Comparison of ENCODE assay signal across 16 cellular contexts in the genomic region with DNA sequence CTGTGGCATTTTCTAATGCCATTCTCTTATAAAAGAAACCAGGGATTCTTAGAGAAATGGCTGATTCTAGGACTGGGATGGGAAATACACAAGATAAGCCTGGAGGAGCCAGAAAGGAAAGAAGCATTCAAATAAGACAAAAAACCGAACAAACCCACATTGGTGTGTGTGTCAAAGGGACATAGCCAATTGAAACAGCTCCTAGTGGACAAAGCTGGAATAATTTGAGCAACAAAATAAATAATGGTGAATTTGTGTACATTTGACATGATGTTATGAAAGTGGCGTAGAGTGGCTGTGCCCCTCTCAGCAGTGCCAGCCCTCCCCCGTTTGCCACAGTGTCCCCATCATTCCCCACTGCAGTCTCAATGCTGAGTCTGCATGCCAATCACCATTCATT. TPM values are rescaled to one million over a fixed set of nuclear protein-coding genes. Genes with fewer than 3 reads are reported as not detected.
A peak's percentile ranks its signal among the peaks of the same experiment; 100 is the strongest.
DNase-seq lines count a peak whose midpoint lies in the region; ATAC-seq, FAIRE-seq and TF ChIP-seq lines count a peak whose summit lies in the region.
"Had no signal": no experiment of that assay in that cellular context is flagged by ENCODE, and none has a peak within 500 bp of the region (broad histone marks: within the 10 kb centered on the region; RNA-seq: fewer than 3 reads in every experiment).

No MANE protein-coding gene starts in this region.

- TF ChIP-seq CTCF in bronchial epithelial cell (IDR thresholded peaks at IDR 0.05; ENCODE audit: insufficient read depth, low read length, severe bottlenecking) (peak; percentile 29), progenitor cell of endocrine pancreas (IDR thresholded peaks at IDR 0.05; ENCODE audit: unreplicated experiment) (peak; percentile 39), testis (IDR thresholded peaks at IDR 0.05) (peak in 1 of 3 experiments; percentile 20)

- no peaks in the 10 kb centered on the region for H3K36me3 ChIP-seq in bronchial epithelial cell (ENCODE audit: control insufficient read depth, insufficient read depth, low read length)
- no peaks in the 10 kb centered on the region for H3K36me3 ChIP-seq in testis (ENCODE audit: low read depth, missing control alignments)

- 84 to 95% methylated on average over 3 of the region's 3 CpGs for WGBS in testis, 2 donors

- no peak for TF ChIP-seq POLR2A in testis (IDR thresholded peaks at IDR 0.05)

- no peak for FAIRE-seq in bronchial epithelial cell (lab: Jason Lieb, UNC)
- FAIRE-seq: A204.1, G401.6 had no signal

- intact Hi-C loops in testis (cut with DNase I; ENCODE audit: low total_unique reads) = no loop called here

- H3K9me3 Mint-ChIP-seq in progenitor cell of endocrine pancreas (ENCODE audit: low read depth) = no peaks in the 10 kb centered on the region
- H3K9me3 Mint-ChIP-seq in activated T-cell treated with anti-CD3 and anti-CD28 coated beads, Interleukin-2, amount 50 U/mL, for 4 hours = no peaks in the 10 kb centered on the region
- H3K9me3 Mint-ChIP-seq: naive thymus-derived CD4-positive, alpha-beta T cell had no signal

- H3K27me3 Mint-ChIP-seq in progenitor cell of endocrine pancreas = no peaks in the 10 kb centered on the region
- peaks cover 9% of the 10 kb centered on the region for H3K27me3 Mint-ChIP-seq in activated T-cell treated with anti-CD3 and anti-CD28 coated beads, Interleukin-2, amount 50 U/mL, for 4 hours (ENCODE audit: low read depth)

- H3K4me1 Mint-ChIP-seq in progenitor cell of endocrine pancreas (ENCODE audit: low read depth) = peaks cover 4% of the 10 kb centered on the region
- no peaks in the 10 kb centered on the region for H3K4me1 Mint-ChIP-seq in activated T-cell treated with anti-CD3 and anti-CD28 coated beads, Interleukin-2, amount 50 U/mL, for 4 hours (ENCODE audit: low read depth)
- H3K4me1 Mint-ChIP-seq: naive thymus-derived CD4-positive, alpha-beta T cell had no signal

- H3K27me3 ChIP-seq in bronchial epithelial cell (ENCODE audit: control insufficient read depth, insufficient read depth, low read length) (no peaks in the 10 kb centered on the region), testis (no peaks in the 10 kb centered on the region)

- H3K27ac Mint-ChIP-seq in progenitor cell of endocrine pancreas = no peak overlapping the region
- H3K27ac Mint-ChIP-seq: naive thymus-derived CD4-positive, alpha-beta T cell had no signal

- H3K36me3 Mint-ChIP-seq in progenitor cell of endocrine pancreas (ENCODE audit: insufficient read depth) = no peaks in the 10 kb centered on the region
- H3K36me3 Mint-ChIP-seq in activated T-cell treated with anti-CD3 and anti-CD28 coated beads, Interleukin-2, amount 50 U/mL, for 4 hours (ENCODE audit: insufficient read depth) = no peaks in the 10 kb centered on the region
- H3K36me3 Mint-ChIP-seq: naive thymus-derived CD4-positive, alpha-beta T cell had no signal

- no peaks in the 10 kb centered on the region for H3K4me1 ChIP-seq in testis

- H3K4me3 ChIP-seq in bronchial epithelial cell (ENCODE audit: low read depth, low read length) (no peak overlapping the region), testis (no peak overlapping the region)

- ATAC-seq in activated T-cell treated with anti-CD3 and anti-CD28 coated beads, Interleukin-2, amount 50 U/mL, for 4 hours = no peak
- ATAC-seq: naive thymus-derived CD4-positive, alpha-beta T cell had no signal

- no peak overlapping the region for H3K27ac ChIP-seq in testis

- no peak overlapping the region for H3K4me3 Mint-ChIP-seq in progenitor cell of endocrine pancreas (ENCODE audit: low read depth)
- H3K4me3 Mint-ChIP-seq in activated T-cell treated with anti-CD3 and anti-CD28 coated beads, Interleukin-2, amount 50 U/mL, for 4 hours = no peak overlapping the region
- H3K4me3 Mint-ChIP-seq: naive thymus-derived CD4-positive, alpha-beta T cell had no signal

- H3K9me3 ChIP-seq in testis = no peaks in the 10 kb centered on the region

- DNase-seq in DMS53 (lab: John Stamatoyannopoulos, UW) (peak; percentile 49), DMS53 treated with DMSO at 0.1 percent for 48 hours (lab: John Stamatoyannopoulos, UW; ENCODE audit: unreplicated experiment) (no peak), M059J (ENCODE audit: low read depth) (peak; percentile 10), bronchial epithelial cell (ENCODE audit: low read depth) (peak; percentile 7), progenitor cell of endocrine pancreas (ENCODE audit: low spot score, unreplicated experiment) (no peak), testis (no peak), NCI-H2029 treated with DMSO at 0.1 percent for 48 hours (lab: John Stamatoyannopoulos, UW) (no peak)
- DNase-seq in activated T-cell treated with anti-CD3 and anti-CD28 coated beads, Interleukin-2, amount 50 U/mL, for 4 hours = no peak
- DNase-seq: activated CD4-positive, alpha-beta T cell treated with anti-CD3 and anti-CD28 coated beads, Interleukin-2, amount 50 U/mL, for 1 hour; activated gamma-delta T cell; kidney glomerular epithelial cell; naive thymus-derived CD4-positive, alpha-beta T cell; NCI-H1105 treated with DMSO at 0.1 percent for 48 hours; NCI-H526 had no signal

RNA-seq across cellular contexts. Expression of a gene that starts 55.5 kb away (rescaled TPM):
- not detected in 2 replicates for total RNA-seq in M059J (2014; rRNA removed; shearing (Covaris generic))
- under 0.01 TPM in 1 of 2 replicates, not detected in the other for total RNA-seq in bronchial epithelial cell
- total RNA-seq in progenitor cell of endocrine pancreas = 1.1 and 1.8 TPM in 2 replicates
- total RNA-seq in activated T-cell treated with anti-CD3 and anti-CD28 coated beads, Interleukin-2, amount 50 U/mL, for 4 hours = under 1 TPM; 0.05 to 0.13 (median 0.08) TPM
- 1 to 10 TPM; 1.4 to 2.2 TPM for total RNA-seq in testis
- 1.6 TPM for polyA plus RNA-seq in testis (ENCODE audit: insufficient read depth, low read depth, low replicate concordance)
- total RNA-seq: naive thymus-derived CD4-positive, alpha-beta T cell had no signal

Comparison
In these comparisons a context has a peak if more than half of its experiments do, and no peak if none do; other contexts are left out.
1. DNase-seq: peak in DMS53 (single experiment), M059J (single experiment) and bronchial epithelial cell (single experiment); none in DMS53 treated with DMSO at 0.1 percent for 48 hours (single experiment), progenitor cell of endocrine pancreas (single experiment), activated T-cell treated with anti-CD3 and anti-CD28 coated beads, Interleukin-2, amount 50 U/mL, for 4 hours (single experiment), testis (single experiment) and NCI-H2029 treated with DMSO at 0.1 percent for 48 hours (single experiment).